ENCODE assay signal across 8 cellular contexts in genomic region chr15:43792761-43793493, GRCh38. TPM values are rescaled to one million over a fixed set of nuclear protein-coding genes. Genes with fewer than 3 reads are reported as not detected.
DNase-seq lines count a peak whose midpoint lies in the region; ATAC-seq and TF ChIP-seq lines count a peak whose summit lies in the region.

No MANE protein-coding gene starts in this region.

- intact Hi-C loops in right lobe of liver (cut with DNase I): no loop called here

- H3K4me3 ChIP-seq in SJSA1: peak overlapping the region; percentile 80
- H3K4me3 ChIP-seq in right lobe of liver: peak overlapping the region; percentile 90 to 94 (median 93)

- no peaks in the 10 kb centered on the region for H3K9me3 Mint-ChIP-seq in chondrocyte (ENCODE audit: low read depth)

- peak; percentile 17 for DNase-seq in NCI-H345 (lab: John Stamatoyannopoulos, UW)
- DNase-seq in NCI-H345 treated with DMSO at 0.1 percent for 48 hours (lab: John Stamatoyannopoulos, UW; ENCODE audit: unreplicated experiment): no peak
- peak in 1 of 2 experiments; percentile 40 for DNase-seq in SJSA1 (ENCODE audit: low read depth in 1 of 2, low spot score in 2 of 2)
- no peak for DNase-seq in chondrocyte (ENCODE audit: low spot score)
- DNase-seq in right lobe of liver: peak in 2 of 3 donors; percentile 58 to 60
- DNase-seq in NCI-H446 (lab: John Stamatoyannopoulos, UW): no peak
- no peak for DNase-seq in NCI-H1092 (lab: John Stamatoyannopoulos, UW)

- no peaks in the 10 kb centered on the region for H3K9me3 ChIP-seq in SJSA1 (replicated peaks)
- H3K9me3 ChIP-seq in right lobe of liver: no peaks in the 10 kb centered on the region

- peak overlapping the region; percentile 97 for H3K27ac Mint-ChIP-seq in chondrocyte (ENCODE audit: unreplicated experiment)

- peak; percentile 2 to 32 (median 8) for ATAC-seq in right lobe of liver

- TF ChIP-seq POLR2A in right lobe of liver (IDR thresholded peaks at IDR 0.05): peak; percentile 55

- H3K27me3 Mint-ChIP-seq in chondrocyte (ENCODE audit: low read depth): no peaks in the 10 kb centered on the region

- H3K36me3 ChIP-seq in SJSA1 (peaks cover 56% of the 10 kb centered on the region), right lobe of liver (peaks cover 0 to 30% (median 16%) of the 10 kb centered on the region in 4 donors)

- H3K4me1 ChIP-seq in SJSA1 (replicated peaks) (peaks cover 33% of the 10 kb centered on the region), right lobe of liver (peaks cover 0 to 21% (median 8%) of the 10 kb centered on the region in 4 donors)

- H3K36me3 Mint-ChIP-seq in chondrocyte (ENCODE audit: low read depth): peaks cover 23% of the 10 kb centered on the region

- under 1% methylated on average over 29 of the region's 33 CpGs for WGBS in right lobe of liver (ENCODE audit: insufficient coverage, low coverage, low lambda C conversion rate, missing lambda C conversion rate)

- H3K27ac ChIP-seq in SJSA1 (peak overlapping the region; percentile 91), right lobe of liver (peak overlapping the region; percentile 98 to 99 (median 99)), temporal lobe (ENCODE audit: low read depth, low read length) (peak overlapping the region; percentile 98)

- H3K27me3 ChIP-seq in SJSA1 (replicated peaks): no peaks in the 10 kb centered on the region
- H3K27me3 ChIP-seq in right lobe of liver: no peaks in the 10 kb centered on the region

- H3K4me3 Mint-ChIP-seq in chondrocyte (ENCODE audit: unreplicated experiment): peak overlapping the region; percentile 88

- H3K4me1 Mint-ChIP-seq in chondrocyte (ENCODE audit: low read depth): peaks cover 51% of the 10 kb centered on the region

- peak; percentile 35 for TF ChIP-seq CTCF in chondrocyte (IDR thresholded peaks at IDR 0.05)
- TF ChIP-seq CTCF in right lobe of liver (IDR thresholded peaks at IDR 0.05): peak in 1 of 4 donors; percentile 7

RNA-seq across cellular contexts. Expression of gene SERF2, which starts 0.8 kb away (rescaled TPM):
- total RNA-seq in SJSA1 (2014; rRNA removed; shearing (Covaris generic)): 1,081 and 1,697 TPM in 2 replicates
- 1,300 to 1,502 TPM (median 1,498 TPM) in 3 replicates for total RNA-seq in chondrocyte
- 100 to 1,000 TPM; 454 to 694 (median 611) TPM for total RNA-seq in right lobe of liver
- total RNA-seq in temporal lobe: 43.0 TPM

RNA-seq across cellular contexts. Expression of gene SERINC4, which starts 7.1 kb away (rescaled TPM):
- total RNA-seq in SJSA1 (2014; rRNA removed; shearing (Covaris generic)): not detected in 2 replicates
- total RNA-seq in chondrocyte (not detected in 3 replicates), right lobe of liver (under 1 TPM in 2 of 6 experiments, not detected in 4; 0.22 to 0.26 TPM), temporal lobe (under 0.01 TPM)

RNA-seq across cellular contexts. Expression of gene HYPK, which starts 7.5 kb away (rescaled TPM):
- 9.4 and 18.9 TPM in 2 replicates for total RNA-seq in SJSA1 (2014; rRNA removed; shearing (Covaris generic))
- 7.9 to 26.1 TPM (median 9.9 TPM) in 3 replicates for total RNA-seq in chondrocyte
- total RNA-seq in right lobe of liver: 10 to 100 TPM in 3 of 6 experiments, 1 to 10 TPM in 3; 6.1 to 17.4 (median 9.1) TPM
- 6.4 TPM for total RNA-seq in temporal lobe

RNA-seq across cellular contexts. Expression of gene ELL3, which starts 16.2 kb away (rescaled TPM):
- total RNA-seq in SJSA1 (2014; rRNA removed; shearing (Covaris generic)): 2.2 and 2.8 TPM in 2 replicates
- 3.3 to 8.6 TPM (median 3.6 TPM) in 3 replicates for total RNA-seq in chondrocyte
- total RNA-seq in right lobe of liver: 1 to 10 TPM in 5 of 6 experiments, under 1 TPM in 1; 0.39 to 2.0 (median 1.7) TPM
- total RNA-seq in temporal lobe: 2.2 TPM

RNA-seq across cellular contexts. Expression of gene MFAP1, which starts 31.6 kb away (rescaled TPM):
- total RNA-seq in SJSA1 (2014; rRNA removed; shearing (Covaris generic)): 40.1 and 55.3 TPM in 2 replicates
- total RNA-seq in chondrocyte: 26.2 to 35.0 TPM (median 26.3 TPM) in 3 replicates
- 10 to 100 TPM in 2 of 6 experiments, 1 to 10 TPM in 4; 6.7 to 11.9 (median 8.1) TPM for total RNA-seq in right lobe of liver
- 17.5 TPM for total RNA-seq in temporal lobe

Comparison
In these comparisons a context has a peak if more than half of its experiments do, and no peak if none do; other contexts are left out.
1. DNase-seq: peak in NCI-H345 (single experiment) and right lobe of liver (2 of 3); none in NCI-H345 treated with DMSO at 0.1 percent for 48 hours (single experiment), chondrocyte (single experiment), NCI-H446 (0 of 2) and NCI-H1092 (single experiment).
2. RNA of gene SERF2, which starts 0.8 kb away (total RNA-seq): 1,300 to 1,502 TPM in chondrocyte, 1,081 to 1,697 TPM in SJSA1 and 454 to 694 TPM in right lobe of liver; 43.0 TPM in temporal lobe (single experiment); every median in the first group is over 10 times any median in the second.
3. Peak in every context shown above with its lines, with median percentiles within 50 percentile points of each other: H3K27ac ChIP-seq.